In genomic region chr13:57666131-57666530, GRCh38 we compare ENCODE assay signal across 25 cellular contexts. TPM values are rescaled to one million over a fixed set of nuclear protein-coding genes. Genes with fewer than 3 reads are reported as not detected.
"Had no signal": no experiment of that assay in that cellular context is flagged by ENCODE, and none has a peak within 500 bp of the region (broad histone marks: within the 10 kb centered on the region; RNA-seq: fewer than 3 reads in every experiment).

No MANE protein-coding gene starts in this region.

- FAIRE-seq: astrocyte, kidney had no signal

- H3K36me3 Mint-ChIP-seq: activated naive CD8-positive, alpha-beta T cell; neural progenitor cell; WTC11 had no signal

- H3K27ac Mint-ChIP-seq: activated naive CD8-positive, alpha-beta T cell; activated T-helper 2 cell treated with anti-CD3 and anti-CD28 coated beads, Interferon-gamma antibody, Interleukin-2, Interleukin-4, amounts not matched to agents 10 μg/mL and 5 μg/mL and 100 μg/mL, durations not matched to agents 14 hours and 24 hours and 36 hours; neural progenitor cell; WTC11 had no signal

- H3K9me3 Mint-ChIP-seq: activated T-cell treated with anti-CD3 and anti-CD28 coated beads, Interleukin-2, amount 50 U/mL, for 4 hours; neural progenitor cell; WTC11 had no signal

- H3K4me2 ChIP-seq: neural progenitor cell had no signal

- H3K9me3 ChIP-seq: adrenal gland, breast epithelium, heart left ventricle, lower lobe of right lung, mucosa of descending colon, spleen, thyroid gland had no signal

- H3K4me3 Mint-ChIP-seq: activated naive CD8-positive, alpha-beta T cell; activated T-cell treated with anti-CD3 and anti-CD28 coated beads, Interleukin-2, amount 50 U/mL, for 4 hours; neural progenitor cell; WTC11 had no signal

- ATAC-seq: activated T-cell treated with anti-CD3 and anti-CD28 coated beads, Interleukin-2, amount 50 U/mL, for 4 hours; heart left ventricle; left lobe of liver; lower lobe of right lung; mucosa of descending colon had no signal

- H3K4me1 ChIP-seq: adrenal gland, breast epithelium, heart left ventricle, lower lobe of right lung, neural progenitor cell, spleen, thyroid gland had no signal

- H3K4me3 ChIP-seq: adrenal gland, breast epithelium, coronary artery, heart left ventricle, lower lobe of right lung, mucosa of descending colon, neural progenitor cell, spleen, thyroid gland had no signal

- H3K36me3 ChIP-seq: adrenal gland, breast epithelium, lower lobe of right lung, neural progenitor cell, spleen, thyroid gland had no signal

- H3K27ac ChIP-seq: adrenal gland, breast epithelium, coronary artery, epithelial cell of prostate, heart left ventricle, lower lobe of right lung, neural progenitor cell, spleen, thyroid gland had no signal

- H2AFZ ChIP-seq: neural progenitor cell had no signal

- H3K27me3 ChIP-seq: adrenal gland, breast epithelium, heart left ventricle, neural progenitor cell, spleen, thyroid gland had no signal

- DNase-seq: activated CD4-positive, alpha-beta T cell treated with anti-CD3 and anti-CD28 coated beads, Interleukin-2, amount 50 U/mL, for 4 hours; activated CD8-positive, alpha-beta memory T cell treated with anti-CD3 and anti-CD28 coated beads for 24 hours; activated CD8-positive, alpha-beta memory T cell treated with anti-CD3 and anti-CD28 coated beads, Interleukin-2, amount 50 U/mL, for 4 hours; activated naive CD4-positive, alpha-beta T cell; activated T-cell treated with anti-CD3 and anti-CD28 coated beads, Interleukin-2, amount 50 U/mL, for 4 hours; adrenal gland; heart left ventricle; kidney; lower lobe of right lung; mucosa of descending colon; spleen; stimulated activated CD4-positive, alpha-beta T cell treated with anti-CD3 and anti-CD28 coated beads, Interleukin-4, amount 100 ng/mL, for 1 hour; stimulated activated naive CD4-positive, alpha-beta T cell; T-helper 9 cell; thyroid gland had no signal

- H3K9ac ChIP-seq: neural progenitor cell had no signal

- H3K27me3 Mint-ChIP-seq: activated naive CD8-positive, alpha-beta T cell had no signal

RNA-seq across cellular contexts. Expression of gene PCDH17, which starts 34.6 kb away (rescaled TPM):
- total RNA-seq: activated T-helper 2 cell treated with anti-CD3 and anti-CD28 coated beads, Interferon-gamma antibody, Interleukin-2, Interleukin-4, amounts not matched to agents 10 μg/mL and 5 μg/mL and 100 μg/mL, durations not matched to agents 14 hours and 24 hours and 36 hours; T-helper 1 cell treated with Interleukin-12 subunit alpha and Interleukin-12 subunit beta and Interleukin-4 antibody, amounts not matched to agents 30 ng/mL and 1 ng/mL, for 36 hours had no signal
